In genomic region chr11:70110538-70111055, GRCh38 we compare ENCODE assay signal across 17 cellular contexts. TPM values are rescaled to one million over a fixed set of nuclear protein-coding genes. Genes with fewer than 3 reads are reported as not detected.
"Had no signal": no experiment of that assay in that cellular context is flagged by ENCODE, and none has a peak within 500 bp of the region (broad histone marks: within the 10 kb centered on the region; RNA-seq: fewer than 3 reads in every experiment).

No MANE protein-coding gene starts in this region.

- H3K9ac ChIP-seq: SK-N-SH had no signal

- H3K4me3 ChIP-seq: lung, ovary had no signal

- H3K4me3 Mint-ChIP-seq: neural crest cell; stimulated activated naive B cell treated with anti-CD40 and anti-IgM and Interleukin-4, amounts not matched to agents 10 μg/mL and 1 μg/mL and 100 μg/mL, for 72 hours had no signal

- DNase-seq: activated CD4-positive, alpha-beta T cell treated with anti-CD3 and anti-CD28 coated beads for 1 hour; activated CD4-positive, alpha-beta T cell treated with anti-CD3 and anti-CD28 coated beads, Interleukin-2, amount 50 U/mL, for 4 hours; activated naive CD4-positive, alpha-beta T cell treated with anti-CD3 and anti-CD28 coated beads, Interleukin-2, amount 50 U/mL, for 16 hours; activated T-cell treated with anti-CD3 and anti-CD28 coated beads for 4 hours; caudate nucleus; midbrain; ovary; SK-N-SH; stimulated activated CD4-positive, alpha-beta T cell treated with anti-CD3 and anti-CD28 coated beads, Interleukin-4, amount 100 ng/mL, for 1 hour; stimulated activated naive B cell treated with anti-CD40 and anti-IgM and Interleukin-4, amounts not matched to agents 10 μg/mL and 1 μg/mL and 100 μg/mL, for 72 hours; T-cell; T-helper 9 cell had no signal

- H3K9me3 ChIP-seq: ovary, SK-N-SH had no signal

- H3K9me3 Mint-ChIP-seq: activated T-helper 2 cell treated with anti-CD3 and anti-CD28 coated beads, Interferon-gamma antibody, Interleukin-2, Interleukin-4, amounts not matched to agents 10 μg/mL and 5 μg/mL and 100 μg/mL, durations not matched to agents 14 hours and 24 hours and 36 hours; neural crest cell; stimulated activated naive B cell treated with anti-CD40 and anti-IgM and Interleukin-4, amounts not matched to agents 10 μg/mL and 1 μg/mL and 100 μg/mL, for 72 hours; T-cell had no signal

- H3K27ac Mint-ChIP-seq: activated T-helper 2 cell treated with anti-CD3 and anti-CD28 coated beads, Interferon-gamma antibody, Interleukin-2, Interleukin-4, amounts not matched to agents 10 μg/mL and 5 μg/mL and 100 μg/mL, durations not matched to agents 14 hours and 24 hours and 36 hours; stimulated activated naive B cell treated with anti-CD40 and anti-IgM and Interleukin-4, amounts not matched to agents 10 μg/mL and 1 μg/mL and 100 μg/mL, for 72 hours; T-cell had no signal

- H3K36me3 ChIP-seq: ovary had no signal

- H3K27me3 ChIP-seq: ovary had no signal

- H3K27ac ChIP-seq: ovary had no signal

- H3K36me3 Mint-ChIP-seq: stimulated activated naive B cell treated with anti-CD40 and anti-IgM and Interleukin-4, amounts not matched to agents 10 μg/mL and 1 μg/mL and 100 μg/mL, for 72 hours; T-cell had no signal

- H3K4me2 ChIP-seq: SK-N-SH had no signal

RNA-seq across cellular contexts. Expression of gene ANO1, which starts 32.5 kb away (rescaled TPM):
- total RNA-seq: activated T-helper 2 cell treated with anti-CD3 and anti-CD28 coated beads, Interferon-gamma antibody, Interleukin-2, Interleukin-4, amounts not matched to agents 10 μg/mL and 5 μg/mL and 100 μg/mL, durations not matched to agents 14 hours and 24 hours and 36 hours; fibroblast of villous mesenchyme; myocyte; neural crest cell had no signal
- polyA plus RNA-seq: SK-N-SH had no signal
